In the genomic region with DNA sequence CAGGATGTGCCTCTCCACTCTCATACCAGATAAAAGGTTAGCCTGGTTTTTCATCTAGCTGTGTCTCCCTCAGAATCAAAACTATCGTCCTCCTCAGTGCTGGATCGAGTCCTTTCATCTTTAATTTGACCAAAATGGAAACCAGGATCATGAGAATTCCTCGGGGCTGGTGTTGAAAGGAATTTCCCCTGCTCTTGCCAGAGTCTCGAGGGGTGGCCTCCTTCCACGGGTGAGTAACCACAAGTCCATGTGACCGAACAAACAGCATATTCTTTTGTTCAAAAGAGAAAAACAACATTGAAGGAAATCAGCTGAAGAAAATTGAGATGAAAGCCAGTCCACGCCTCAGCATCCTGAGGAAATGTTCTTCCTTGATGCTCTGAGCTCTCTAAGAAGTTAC, we compare ENCODE assay signal across 10 cellular contexts.
DNase-seq lines count a peak whose midpoint lies in the region; ATAC-seq and TF ChIP-seq lines count a peak whose summit lies in the region.
"Had no signal": no experiment of that assay in that cellular context is flagged by ENCODE, and none has a peak within 500 bp of the region (broad histone marks: within the 10 kb centered on the region; RNA-seq: fewer than 3 reads in every experiment).

No MANE protein-coding gene starts in this region.

- H4K12ac ChIP-seq in trophoblast cell (ENCODE audit: low read depth, low read length) = no peak overlapping the region

- peaks cover 13 to 17% of the 10 kb centered on the region in 2 experiments for H3K4me1 ChIP-seq in trophoblast cell (ENCODE audit: control insufficient read depth in 1 of 2, insufficient read depth in 2 of 2, low read length in 2 of 2)

- no peak overlapping the region for H4K8ac ChIP-seq in trophoblast cell (ENCODE audit: low read depth, low read length)

- no peaks in the 10 kb centered on the region for H3K79me2 ChIP-seq in trophoblast cell (ENCODE audit: control insufficient read depth, insufficient read depth, low read length, poor library complexity)

- no peak overlapping the region for H3K18ac ChIP-seq in trophoblast cell (ENCODE audit: low read length)

- H3K4me3 ChIP-seq in skeletal muscle cell (ENCODE audit: low read depth, low read length) (no peak overlapping the region), trophoblast cell (ENCODE audit: low read depth, low read length) (no peak overlapping the region)

- in situ Hi-C loops in GM13977 (cut with MboI; ENCODE audit: low pct_unique_long_range_greater_than_20kb, low sequenced_read_pairs, unreplicated experiment) = no loop called here

- peaks cover 9% of the 10 kb centered on the region for H3K79me1 ChIP-seq in trophoblast cell (ENCODE audit: low read length)

- H2BK12ac ChIP-seq in trophoblast cell (ENCODE audit: low read length) = no peak overlapping the region

- H3K23ac ChIP-seq in trophoblast cell (ENCODE audit: low read length) = no peak overlapping the region

- no peaks in the 10 kb centered on the region for H3K9me3 ChIP-seq in trophoblast cell (ENCODE audit: insufficient read depth, low read depth, low read length)

- H3K27me3 ChIP-seq in trophoblast cell (ENCODE audit: insufficient read depth, low read length) = no peaks in the 10 kb centered on the region

- H4K91ac ChIP-seq in trophoblast cell (ENCODE audit: low read depth, low read length) = no peak overlapping the region

- no peak overlapping the region for H2BK5ac ChIP-seq in trophoblast cell (ENCODE audit: low read depth, low read length, poor library complexity)

- TF ChIP-seq CTCF in chondrocyte (IDR thresholded peaks at IDR 0.05) (no peak), GM13977 (IDR thresholded peaks at IDR 0.05; ENCODE audit: extremely low read depth, insufficient read depth, missing control alignments) (no peak)

- no peak overlapping the region for H3K4ac ChIP-seq in trophoblast cell (ENCODE audit: low read depth, low read length)

- H3K14ac ChIP-seq in trophoblast cell (ENCODE audit: low read length) = no peak overlapping the region

- DNase-seq in GM04503 (ENCODE audit: low read depth) (peak; percentile 77), chondrocyte (ENCODE audit: low spot score) (no peak), hepatic stellate cell (ENCODE audit: low spot score) (peak; percentile 66), skeletal muscle cell (ENCODE audit: low read depth) (peak; percentile 75), trophoblast cell (no peak), activated gamma-delta T cell treated with Interleukin-2 at 50 U/mL for 16 hours (no peak), GM13977 (ENCODE audit: low spot score) (no peak)
- DNase-seq: NCI-H1105, T1000 had no signal

- no CpG with 5 or more reads among the region's 7 CpGs for WGBS in trophoblast cell (ENCODE audit: extremely low coverage, insufficient coverage, insufficient read length)

- H3K27ac ChIP-seq in trophoblast cell (ENCODE audit: low read depth, low read length) = no peak overlapping the region

- no peak for ATAC-seq in HG03354 (IDR thresholded peaks at IDR 0.05; ENCODE audit: poor library complexity, severe bottlenecking, unreplicated experiment)

- H3K4me1 Mint-ChIP-seq in chondrocyte (ENCODE audit: low read depth) = peaks cover 34% of the 10 kb centered on the region

- peaks cover 5% of the 10 kb centered on the region for H3K36me3 Mint-ChIP-seq in chondrocyte (ENCODE audit: low read depth)

- H3K27me3 Mint-ChIP-seq in chondrocyte (ENCODE audit: low read depth) = peaks cover 4% of the 10 kb centered on the region

- H3K36me3 ChIP-seq in trophoblast cell (ENCODE audit: control insufficient read depth in 1 of 2, insufficient read depth in 2 of 2, low read length in 2 of 2) = no peaks in the 10 kb centered on the region

- no peak overlapping the region for H3K9ac ChIP-seq in trophoblast cell (ENCODE audit: low read length)

- H3K9me3 Mint-ChIP-seq in chondrocyte (ENCODE audit: low read depth) = no peaks in the 10 kb centered on the region

- H3K4me2 ChIP-seq in trophoblast cell (ENCODE audit: low read length) = no peak overlapping the region

- no peak overlapping the region for H2BK120ac ChIP-seq in trophoblast cell (ENCODE audit: insufficient read depth, low read length, poor library complexity)

- H2AFZ ChIP-seq in trophoblast cell (ENCODE audit: insufficient read depth, low read length, poor library complexity) = no peak overlapping the region

- peak overlapping the region; percentile 5 for H3K4me3 Mint-ChIP-seq in chondrocyte (ENCODE audit: unreplicated experiment)

- H2AK5ac ChIP-seq in trophoblast cell (ENCODE audit: low read length) = no peak overlapping the region

- peak overlapping the region; percentile 74 for H3K27ac Mint-ChIP-seq in chondrocyte (ENCODE audit: unreplicated experiment)

Comparison
In these comparisons a context has a peak if more than half of its experiments do, and no peak if none do; other contexts are left out.
1. DNase-seq: peak in GM04503 (single experiment), hepatic stellate cell (single experiment) and skeletal muscle cell (single experiment); none in chondrocyte (single experiment), trophoblast cell (0 of 2), activated gamma-delta T cell treated with Interleukin-2 at 50 U/mL for 16 hours (single experiment) and GM13977 (single experiment).